In genomic region chrY:21180921-21181320, GRCh38 we compare ENCODE assay signal across 12 cellular contexts.
DNase-seq lines count a peak whose midpoint lies in the region; ATAC-seq lines count a peak whose summit lies in the region.
"Had no signal": no experiment of that assay in that cellular context is flagged by ENCODE, and none has a peak within 500 bp of the region (broad histone marks: within the 10 kb centered on the region; RNA-seq: fewer than 3 reads in every experiment).

No MANE protein-coding gene starts in this region.

- ATAC-seq in left lobe of liver (peak; percentile 95), HG02610 (IDR thresholded peaks at IDR 0.05; ENCODE audit: unreplicated experiment) (no peak)
- ATAC-seq: natural killer cell had no signal

- peak; percentile 0 to 34 (median 11) for DNase-seq in activated CD4-positive, CD25-positive, alpha-beta regulatory T cell (lab: John Stamatoyannopoulos, UW)
- no peak for DNase-seq in activated CD4-positive, CD25-positive, alpha-beta regulatory T cell treated with anti-CD3 and anti-CD28 coated beads, Interleukin-2, amount 50 U/mL, for 72 hours
- DNase-seq in activated CD4-positive, alpha-beta T cell treated with anti-CD3 and anti-CD28 coated beads, Interleukin-2, amount 50 U/mL, for 48 hours = peak; percentile 27 to 37
- DNase-seq in left lobe of liver (ENCODE audit: low spot score) = peak; percentile 47
- DNase-seq in stimulated activated CD8-positive, alpha-beta memory T cell treated with anti-CD3 and anti-CD28 coated beads, Interleukin-15, amount 100 ng/mL, for 1 hour (ENCODE audit: low read depth) = peak; percentile 6
- DNase-seq in NCI-H2171 (lab: John Stamatoyannopoulos, UW) = no peak
- no peak for DNase-seq in ecto neural progenitor cell (ENCODE audit: low spot score)
- DNase-seq: cerebellar nuclear complex, GDM1, natural killer cell, NCI-H2029 treated with DMSO at 0.1 percent for 48 hours had no signal

Comparison
In these comparisons a context has a peak if more than half of its experiments do, and no peak if none do; other contexts are left out.
1. DNase-seq: peak in activated CD4-positive, CD25-positive, alpha-beta regulatory T cell (4 of 4), activated CD4-positive, alpha-beta T cell treated with anti-CD3 and anti-CD28 coated beads, Interleukin-2, amount 50 U/mL, for 48 hours (2 of 2), left lobe of liver (single experiment) and stimulated activated CD8-positive, alpha-beta memory T cell treated with anti-CD3 and anti-CD28 coated beads, Interleukin-15, amount 100 ng/mL, for 1 hour (single experiment); none in activated CD4-positive, CD25-positive, alpha-beta regulatory T cell treated with anti-CD3 and anti-CD28 coated beads, Interleukin-2, amount 50 U/mL, for 72 hours (single experiment), NCI-H2171 (single experiment) and ecto neural progenitor cell (single experiment).